Comparison of ENCODE assay signal across 12 cellular contexts in the genomic region with DNA sequence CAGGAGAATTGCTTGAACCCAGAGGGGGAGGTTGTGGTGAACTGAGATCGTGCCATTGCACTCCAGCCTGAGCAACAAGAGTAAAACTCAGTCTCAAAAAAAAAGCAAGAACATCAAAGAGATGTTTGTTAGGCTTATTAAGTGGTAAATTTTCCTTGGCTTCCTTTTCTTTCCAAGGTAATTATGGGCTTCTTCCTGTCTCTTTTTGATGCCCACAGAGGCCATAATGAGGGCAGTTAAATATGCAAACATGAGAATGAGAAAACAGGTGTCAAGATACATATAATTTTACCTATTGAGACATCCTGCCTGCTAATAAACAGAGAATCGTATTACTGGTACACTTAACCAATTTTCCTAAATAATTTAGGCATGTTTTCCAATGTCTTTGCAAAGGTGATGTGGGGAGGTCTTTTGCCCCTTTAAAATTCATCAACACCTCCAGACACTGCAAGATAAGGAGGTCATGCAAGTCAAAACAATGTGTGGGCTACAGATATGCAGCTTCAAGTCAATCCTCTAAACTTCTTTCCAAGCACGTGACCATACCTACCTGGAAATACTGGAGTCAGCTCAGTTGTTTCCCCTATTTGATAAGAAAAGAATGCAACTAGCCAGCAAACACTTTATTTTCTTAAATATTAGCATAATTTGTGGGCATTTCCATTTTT. TPM values are rescaled to one million over a fixed set of nuclear protein-coding genes. Genes with fewer than 3 reads are reported as not detected.
A peak's percentile ranks its signal among the peaks of the same experiment; 100 is the strongest.
DNase-seq lines count a peak whose midpoint lies in the region; ATAC-seq and TF ChIP-seq lines count a peak whose summit lies in the region.
"Had no signal": no experiment of that assay in that cellular context is flagged by ENCODE, and none has a peak within 500 bp of the region (broad histone marks: within the 10 kb centered on the region; RNA-seq: fewer than 3 reads in every experiment).

No MANE protein-coding gene starts in this region.

- H3K4me1 Mint-ChIP-seq in Calu3 (ENCODE audit: low read depth, unreplicated experiment): peaks cover 23% of the 10 kb centered on the region
- H3K4me1 Mint-ChIP-seq in activated CD8-positive, alpha-beta T cell treated with anti-CD3 and anti-CD28 coated beads, Interleukin-2, amount 10 ng/mL, durations not matched to agents 7 days and 5 days (ENCODE audit: low read depth): peaks cover 46% of the 10 kb centered on the region

- no peak overlapping the region for H2BK120ac ChIP-seq in mesendoderm (ENCODE audit: low read depth, low read length)

- H3K4ac ChIP-seq in mesendoderm (ENCODE audit: low read depth, low read length): no peak overlapping the region

- peaks cover 44% of the 10 kb centered on the region for H3K27me3 ChIP-seq in HUES48 (ENCODE audit: control insufficient read depth, insufficient read depth, low read length)
- H3K27me3 ChIP-seq in mesendoderm (ENCODE audit: insufficient read depth, low read length, poor library complexity): no peaks in the 10 kb centered on the region
- no peaks in the 10 kb centered on the region for H3K27me3 ChIP-seq in MG63

- peak overlapping the region; percentile 79 for H3K4me3 Mint-ChIP-seq in Calu3 (ENCODE audit: low read depth, unreplicated experiment)
- H3K4me3 Mint-ChIP-seq in activated CD8-positive, alpha-beta T cell treated with anti-CD3 and anti-CD28 coated beads, Interleukin-2, amount 10 ng/mL, durations not matched to agents 7 days and 5 days: peak overlapping the region; percentile 82

- no peak overlapping the region for H3K27ac Mint-ChIP-seq in Calu3 (ENCODE audit: unreplicated experiment)
- peak overlapping the region; percentile 77 for H3K27ac Mint-ChIP-seq in activated CD8-positive, alpha-beta T cell treated with anti-CD3 and anti-CD28 coated beads, Interleukin-2, amount 10 ng/mL, durations not matched to agents 7 days and 5 days
- H3K27ac Mint-ChIP-seq: neural progenitor cell had no signal

- no peak for DNase-seq in Calu3
- DNase-seq in activated CD8-positive, alpha-beta T cell treated with anti-CD3 and anti-CD28 coated beads, Interleukin-2, amount 10 ng/mL, durations not matched to agents 7 days and 5 days: no peak
- peak; percentile 68 for DNase-seq in mesendoderm
- DNase-seq in MG63: no peak
- no peak for DNase-seq in NCI-H2227 treated with DMSO at 0.1 percent for 48 hours (lab: John Stamatoyannopoulos, UW)
- DNase-seq: activated gamma-delta T cell treated with Interleukin-2 at 50 U/mL for 16 hours, EL, GOT3, T-helper 9 cell had no signal

- no CpG with 5 or more reads among the region's 3 CpGs for WGBS in mesendoderm (ENCODE audit: extremely low coverage, insufficient coverage, low lambda C conversion rate)

- H3K9me3 Mint-ChIP-seq in Calu3 (ENCODE audit: low read depth, unreplicated experiment): no peaks in the 10 kb centered on the region
- H3K9me3 Mint-ChIP-seq in activated CD8-positive, alpha-beta T cell treated with anti-CD3 and anti-CD28 coated beads, Interleukin-2, amount 10 ng/mL, durations not matched to agents 7 days and 5 days (ENCODE audit: insufficient read depth): no peaks in the 10 kb centered on the region
- H3K9me3 Mint-ChIP-seq: neural progenitor cell had no signal

- BruUV-seq in Calu3 (replicated peaks; lab: Mats Ljungman, UMichigan): no TSS peak

- H4K5ac ChIP-seq in mesendoderm (ENCODE audit: low read length): no peak overlapping the region

- no peak overlapping the region for H3K9ac ChIP-seq in HUES48 (ENCODE audit: low read depth, low read length)
- no peak overlapping the region for H3K9ac ChIP-seq in mesendoderm (ENCODE audit: low read length)
- H3K9ac ChIP-seq: neural progenitor cell had no signal

- H3K4me3 ChIP-seq in HUES48 (ENCODE audit: low read depth, low read length): peak overlapping the region; percentile 60
- no peak overlapping the region for H3K4me3 ChIP-seq in mesendoderm (ENCODE audit: low read length)
- no peak overlapping the region for H3K4me3 ChIP-seq in MG63

- CTCF ChIA-PET in Calu3 (lab: Charles Lee): no interaction called here
- CTCF ChIA-PET in activated CD8-positive, alpha-beta T cell treated with anti-CD3 and anti-CD28 coated beads, Interleukin-2, amount 10 ng/mL, durations not matched to agents 7 days and 5 days (lab: Charles Lee): interaction anchor here (1.7 kb wide), 1 partner anchor 43 kb away, joined by 3 read pairs; no protein-coding TSS in a partner anchor

- no peaks in the 10 kb centered on the region for H3K36me3 ChIP-seq in HUES48 (ENCODE audit: control insufficient read depth, insufficient read depth, low read length)
- H3K36me3 ChIP-seq in mesendoderm (ENCODE audit: control insufficient read depth, insufficient read depth, low read length): no peaks in the 10 kb centered on the region
- no peaks in the 10 kb centered on the region for H3K36me3 ChIP-seq in MG63
- H3K36me3 ChIP-seq: neural progenitor cell had no signal

- ATAC-seq in activated CD8-positive, alpha-beta T cell treated with anti-CD3 and anti-CD28 coated beads, Interleukin-2, amount 10 ng/mL, durations not matched to agents 7 days and 5 days: no peak
- no peak for ATAC-seq in SK-N-SH treated with all-trans-retinoic acid at 6 μM for 48 hours

- H2BK15ac ChIP-seq in mesendoderm (replicated peaks; ENCODE audit: low read depth): no peak overlapping the region

- H4K8ac ChIP-seq in mesendoderm (ENCODE audit: low read depth, low read length): no peak overlapping the region

- H3K27ac ChIP-seq in HUES48 (ENCODE audit: low read depth, low read length) (no peak overlapping the region), mesendoderm (ENCODE audit: low read depth, low read length) (peak overlapping the region; percentile 10)
- H3K27ac ChIP-seq: neural progenitor cell had no signal

- peaks cover 42% of the 10 kb centered on the region for H3K4me1 ChIP-seq in HUES48 (ENCODE audit: control insufficient read depth, insufficient read depth, low read length)
- peaks cover 7% of the 10 kb centered on the region for H3K4me1 ChIP-seq in mesendoderm (ENCODE audit: control insufficient read depth, low read depth, low read length)

- H3K79me2 ChIP-seq in mesendoderm (ENCODE audit: control insufficient read depth, insufficient read depth, low read length): peaks cover 17% of the 10 kb centered on the region

- H3K27me3 Mint-ChIP-seq in Calu3 (ENCODE audit: unreplicated experiment): no peaks in the 10 kb centered on the region
- H3K27me3 Mint-ChIP-seq in activated CD8-positive, alpha-beta T cell treated with anti-CD3 and anti-CD28 coated beads, Interleukin-2, amount 10 ng/mL, durations not matched to agents 7 days and 5 days (ENCODE audit: low read depth): no peaks in the 10 kb centered on the region

- peak overlapping the region; percentile 22 for H3K18ac ChIP-seq in mesendoderm (ENCODE audit: low read length)

- no peak overlapping the region for H2AK5ac ChIP-seq in mesendoderm (ENCODE audit: low read length)

- no peak overlapping the region for H3K56ac ChIP-seq in mesendoderm (ENCODE audit: low read length)

- TF ChIP-seq CTCF in Calu3 (IDR thresholded peaks at IDR 0.05; ENCODE audit: unreplicated experiment): no peak

- intact Hi-C loops in Calu3 (cut with micrococcal nuclease; ENCODE audit: unreplicated experiment): no loop called here

- POLR2A ChIA-PET in activated CD8-positive, alpha-beta T cell treated with anti-CD3 and anti-CD28 coated beads, Interleukin-2, amount 10 ng/mL, durations not matched to agents 7 days and 5 days (lab: Charles Lee): no interaction called here

- no peak overlapping the region for H3K4me2 ChIP-seq in mesendoderm (ENCODE audit: low read length)

- H2BK5ac ChIP-seq in mesendoderm (ENCODE audit: low read length): no peak overlapping the region

- H3K9me3 ChIP-seq in HUES48 (ENCODE audit: control insufficient read depth, insufficient read depth, low read length): no peaks in the 10 kb centered on the region
- no peaks in the 10 kb centered on the region for H3K9me3 ChIP-seq in MG63

- H3K23ac ChIP-seq in mesendoderm (ENCODE audit: low read length): no peak overlapping the region

- no peaks in the 10 kb centered on the region for H3K79me1 ChIP-seq in mesendoderm (ENCODE audit: low read length)

- H3K36me3 Mint-ChIP-seq in Calu3 (ENCODE audit: insufficient read depth, unreplicated experiment): peaks cover 21% of the 10 kb centered on the region
- H3K36me3 Mint-ChIP-seq in activated CD8-positive, alpha-beta T cell treated with anti-CD3 and anti-CD28 coated beads, Interleukin-2, amount 10 ng/mL, durations not matched to agents 7 days and 5 days (ENCODE audit: low read depth): peaks cover 38% of the 10 kb centered on the region
- H3K36me3 Mint-ChIP-seq: neural progenitor cell had no signal

TF ChIP-seq in SK-N-SH treated with all-trans-retinoic acid at 6 μM for 48 hours, 23 proteins besides CTCF, POLR2A, EP300 and RAD21 (continues in another document):
- TF ChIP-seq TOX (CRISPR knock-in tag; IDR thresholded peaks at IDR 0.05; ENCODE audit: borderline replicate concordance): no peak
- no peak for TF ChIP-seq OSR1 (CRISPR knock-in tag; IDR thresholded peaks at IDR 0.05)
- TF ChIP-seq ESRRG (CRISPR knock-in tag; IDR thresholded peaks at IDR 0.05): no peak
- no peak for TF ChIP-seq ZNF565 (CRISPR knock-in tag; conservative IDR thresholded peaks at IDR 0.05; ENCODE audit: low read depth)
- TF ChIP-seq ZC3H10 (CRISPR knock-in tag; IDR thresholded peaks at IDR 0.05): no peak
- TF ChIP-seq, protein P1, sequence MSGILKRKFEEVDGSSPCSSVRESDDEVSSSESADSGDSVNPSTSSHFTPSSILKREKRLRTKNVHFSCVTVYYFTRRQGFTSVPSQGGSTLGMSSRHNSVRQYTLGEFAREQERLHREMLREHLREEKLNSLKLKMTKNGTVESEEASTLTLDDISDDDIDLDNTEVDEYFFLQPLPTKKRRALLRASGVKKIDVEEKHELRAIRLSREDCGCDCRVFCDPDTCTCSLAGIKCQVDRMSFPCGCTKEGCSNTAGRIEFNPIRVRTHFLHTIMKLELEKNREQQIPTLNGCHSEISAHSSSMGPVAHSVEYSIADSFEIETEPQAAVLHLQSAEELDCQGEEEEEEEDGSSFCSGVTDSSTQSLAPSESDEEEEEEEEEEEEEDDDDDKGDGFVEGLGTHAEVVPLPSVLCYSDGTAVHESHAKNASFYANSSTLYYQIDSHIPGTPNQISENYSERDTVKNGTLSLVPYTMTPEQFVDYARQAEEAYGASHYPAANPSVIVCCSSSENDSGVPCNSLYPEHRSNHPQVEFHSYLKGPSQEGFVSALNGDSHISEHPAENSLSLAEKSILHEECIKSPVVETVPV (CRISPR knock-in tag; IDR thresholded peaks at IDR 0.05): no peak

RNA-seq across cellular contexts. Expression of a gene that starts 2.7 kb away (rescaled TPM):
- total RNA-seq in Calu3 (2022): 13.3 and 30.8 TPM in 2 replicates
- 10 to 100 TPM; 79.6 to 83.0 TPM for total RNA-seq in activated CD8-positive, alpha-beta T cell treated with anti-CD3 and anti-CD28 coated beads, Interleukin-2, amount 10 ng/mL, durations not matched to agents 7 days and 5 days
- 99.2 TPM for polyA plus RNA-seq in mesendoderm (2013, experiment 1 of 2)
- polyA plus RNA-seq in mesendoderm (2013, experiment 2 of 2): 97.9 TPM
- total RNA-seq in MG63 (2014; rRNA removed; shearing (Covaris generic); ENCODE audit: low replicate concordance): 2.1 and 5.5 TPM in 2 replicates
